ENCODE assay signal across 8 cellular contexts in the genomic region with DNA sequence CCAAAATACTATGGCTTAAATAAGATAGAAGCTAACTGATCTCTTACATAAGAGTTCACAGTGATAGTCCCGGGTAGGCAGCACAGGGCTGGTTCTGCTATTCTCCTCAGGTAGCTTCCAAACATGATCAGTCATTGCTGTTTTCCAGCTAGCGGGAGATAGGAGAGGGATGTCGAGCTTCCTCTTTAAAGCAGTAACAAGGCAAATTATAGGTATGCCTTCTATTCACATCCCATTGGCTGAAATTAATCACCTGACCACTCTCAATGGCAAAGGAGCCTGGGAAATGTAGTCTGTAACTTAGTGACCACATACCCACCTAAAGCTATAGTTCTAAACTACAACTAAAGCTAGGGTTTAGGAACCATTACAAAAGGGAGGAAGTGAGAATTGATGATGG. TPM values are rescaled to one million over a fixed set of nuclear protein-coding genes. Genes with fewer than 3 reads are reported as not detected.
DNase-seq lines count a peak whose midpoint lies in the region; ATAC-seq and TF ChIP-seq lines count a peak whose summit lies in the region.

No MANE protein-coding gene starts in this region.

- ATAC-seq in GM19023 (IDR thresholded peaks at IDR 0.05; ENCODE audit: unreplicated experiment) (peak; percentile 93), HG03045 (IDR thresholded peaks at IDR 0.05; ENCODE audit: unreplicated experiment) (peak; percentile 59), gastroesophageal sphincter (peak; percentile 39)

- DNase-seq in DMS 273 treated with DMSO at 0.1 percent for 48 hours (lab: John Stamatoyannopoulos, UW), result peak; percentile 71
- DNase-seq in NCI-H187 treated with DMSO at 0.1 percent for 48 hours (lab: John Stamatoyannopoulos, UW), result peak; percentile 81
- DNase-seq in T-helper 2 cell treated with Interferon-gamma antibody and Interleukin-4, amounts not matched to agents 5 μg/mL and 100 μg/mL, for 36 hours (ENCODE audit: low spot score), result no peak
- peak; percentile 27 for DNase-seq in skeletal muscle cell (ENCODE audit: low read depth)
- no peak for DNase-seq in occipital lobe (lab: John Stamatoyannopoulos, UW)

- H3K27ac Mint-ChIP-seq in T-helper 2 cell treated with Interferon-gamma antibody and Interleukin-4, amounts not matched to agents 5 μg/mL and 100 μg/mL, for 36 hours, result no peak overlapping the region

- peak overlapping the region; percentile 23 for H3K4me3 Mint-ChIP-seq in T-helper 2 cell treated with Interferon-gamma antibody and Interleukin-4, amounts not matched to agents 5 μg/mL and 100 μg/mL, for 36 hours

- WGBS in gastroesophageal sphincter (ENCODE audit: low coverage in 1 of 2), 2 donors, result 7 to 8% methylated on average over 3 of the region's 3 CpGs

- no peak for TF ChIP-seq CTCF in gastroesophageal sphincter (IDR thresholded peaks at IDR 0.05)

- peaks cover 21% of the 10 kb centered on the region for H3K27me3 Mint-ChIP-seq in T-helper 2 cell treated with Interferon-gamma antibody and Interleukin-4, amounts not matched to agents 5 μg/mL and 100 μg/mL, for 36 hours (ENCODE audit: low read depth)

- H3K4me1 Mint-ChIP-seq in T-helper 2 cell treated with Interferon-gamma antibody and Interleukin-4, amounts not matched to agents 5 μg/mL and 100 μg/mL, for 36 hours (ENCODE audit: low read depth), result peaks cover 3% of the 10 kb centered on the region

- H3K4me1 ChIP-seq in gastroesophageal sphincter, result no peaks in the 10 kb centered on the region

- no peaks in the 10 kb centered on the region for H3K36me3 Mint-ChIP-seq in T-helper 2 cell treated with Interferon-gamma antibody and Interleukin-4, amounts not matched to agents 5 μg/mL and 100 μg/mL, for 36 hours (ENCODE audit: low read depth)

- no peak for TF ChIP-seq EP300 in gastroesophageal sphincter (IDR thresholded peaks at IDR 0.05)

- no peaks in the 10 kb centered on the region for H3K9me3 ChIP-seq in gastroesophageal sphincter

- TF ChIP-seq POLR2A in gastroesophageal sphincter (IDR thresholded peaks at IDR 0.05), result no peak

- no peak overlapping the region for H3K27ac ChIP-seq in gastroesophageal sphincter

- H3K27me3 ChIP-seq in gastroesophageal sphincter, result no peaks in the 10 kb centered on the region

- no peaks in the 10 kb centered on the region for H3K9me3 Mint-ChIP-seq in T-helper 2 cell treated with Interferon-gamma antibody and Interleukin-4, amounts not matched to agents 5 μg/mL and 100 μg/mL, for 36 hours

- no peaks in the 10 kb centered on the region for H3K36me3 ChIP-seq in gastroesophageal sphincter

- H3K4me3 ChIP-seq in gastroesophageal sphincter (no peak overlapping the region), skeletal muscle cell (ENCODE audit: low read depth, low read length) (no peak overlapping the region)

RNA-seq across cellular contexts. Expression of a gene that starts 34.5 kb away (rescaled TPM):
- total RNA-seq in gastroesophageal sphincter, result 10 to 100 TPM; 11.3 to 18.2 (median 16.7) TPM
- total RNA-seq in occipital lobe, result 63.5 TPM

Comparison
In these comparisons a context has a peak if more than half of its experiments do, and no peak if none do; other contexts are left out.
1. DNase-seq: peak in DMS 273 treated with DMSO at 0.1 percent for 48 hours (single experiment), NCI-H187 treated with DMSO at 0.1 percent for 48 hours (single experiment) and skeletal muscle cell (single experiment); none in T-helper 2 cell treated with Interferon-gamma antibody and Interleukin-4, amounts not matched to agents 5 μg/mL and 100 μg/mL, for 36 hours (single experiment) and occipital lobe (single experiment).
2. ATAC-seq: peak in every context shown above with its lines; median percentile 93 in GM19023; 59 in HG03045; 39 in gastroesophageal sphincter.